Comparison of ENCODE assay signal across 38 cellular contexts in genomic region chr20:61535956-61536355, GRCh38.
"Had no signal": no experiment of that assay in that cellular context is flagged by ENCODE, and none has a peak within 500 bp of the region (broad histone marks: within the 10 kb centered on the region; RNA-seq: fewer than 3 reads in every experiment).

No MANE protein-coding gene starts in this region.

- H3K4me1 ChIP-seq: ascending aorta had no signal

- DNase-seq: activated CD4-positive, alpha-beta memory T cell treated with anti-CD3 and anti-CD28 coated beads, Interleukin-2, amount 10 ng/mL, durations not matched to agents 7 days and 5 days; activated CD4-positive, alpha-beta T cell treated with anti-CD3 and anti-CD28 coated beads for 1 hour; activated CD4-positive, alpha-beta T cell treated with anti-CD3 and anti-CD28 coated beads for 36 hours; activated CD4-positive, alpha-beta T cell treated with anti-CD3 and anti-CD28 coated beads for 48 hours; activated CD4-positive, alpha-beta T cell treated with anti-CD3 and anti-CD28 coated beads, Interleukin-2, amount 10 ng/mL, durations not matched to agents 7 days and 5 days; activated CD4-positive, alpha-beta T cell treated with anti-CD3 and anti-CD28 coated beads, Interleukin-2, amount 50 U/mL, for 48 hours; activated CD4-positive, CD25-positive, alpha-beta regulatory T cell; activated CD8-positive, alpha-beta memory T cell treated with anti-CD3 and anti-CD28 coated beads for 24 hours; activated CD8-positive, alpha-beta memory T cell treated with anti-CD3 and anti-CD28 coated beads, Interleukin-2, amount 10 ng/mL, durations not matched to agents 7 days and 5 days; activated CD8-positive, alpha-beta memory T cell treated with anti-CD3 and anti-CD28 coated beads, Interleukin-2, amount 50 U/mL, for 48 hours; activated CD8-positive, alpha-beta T cell treated with anti-CD3 and anti-CD28 coated beads, Interleukin-2, amount 10 ng/mL, durations not matched to agents 7 days and 5 days; activated effector memory CD4-positive, alpha-beta T cell treated with Interleukin-2 at 50 U/mL for 16 hours; activated gamma-delta T cell; activated naive CD4-positive, alpha-beta T cell treated with anti-CD3 and anti-CD28 coated beads, Interleukin-2, amount 10 ng/mL, durations not matched to agents 7 days and 5 days; activated naive CD4-positive, alpha-beta T cell treated with Interleukin-2 at 50 U/mL for 16 hours; activated naive CD8-positive, alpha-beta T cell treated with anti-CD3 and anti-CD28 coated beads, Interleukin-2, amount 10 ng/mL, durations not matched to agents 7 days and 5 days; activated naive CD8-positive, alpha-beta T cell treated with anti-CD3 and anti-CD28 coated beads, Interleukin-2, amount 50 U/mL, for 24 hours; activated T-cell treated with anti-CD3 and anti-CD28 coated beads, Interleukin-2, amount 50 U/mL, for 24 hours; activated T-cell treated with anti-CD3 and anti-CD28 coated beads, Interleukin-2, amount 50 U/mL, for 48 hours; amygdala; anterior cingulate cortex; caudate nucleus; cerebellar nuclear complex; T-helper 2 cell; T-helper 9 cell had no signal

- H3K27me3 ChIP-seq: ascending aorta, cardiac muscle cell had no signal

- H3K27me3 Mint-ChIP-seq: activated CD4-positive, alpha-beta memory T cell treated with anti-CD3 and anti-CD28 coated beads, Interleukin-2, amount 10 ng/mL, durations not matched to agents 7 days and 5 days; activated CD4-positive, alpha-beta T cell treated with anti-CD3 and anti-CD28 coated beads for 36 hours; activated CD4-positive, alpha-beta T cell treated with anti-CD3 and anti-CD28 coated beads, Interleukin-2, amount 10 ng/mL, durations not matched to agents 7 days and 5 days; activated CD8-positive, alpha-beta memory T cell treated with anti-CD3 and anti-CD28 coated beads, Interleukin-2, amount 10 ng/mL, durations not matched to agents 7 days and 5 days; activated naive CD4-positive, alpha-beta T cell treated with anti-CD3 and anti-CD28 coated beads, Interleukin-2, amount 10 ng/mL, durations not matched to agents 7 days and 5 days; activated naive CD4-positive, alpha-beta T cell treated with anti-CD3 and anti-CD28 coated beads, Interleukin-2, amount 50 U/mL, for 24 hours; activated naive CD8-positive, alpha-beta T cell; activated naive CD8-positive, alpha-beta T cell treated with anti-CD3 and anti-CD28 coated beads, Interleukin-2, amount 10 ng/mL, durations not matched to agents 7 days and 5 days; activated naive CD8-positive, alpha-beta T cell treated with anti-CD3 and anti-CD28 coated beads, Interleukin-2, amount 50 U/mL, for 24 hours; activated T-cell treated with anti-CD3 and anti-CD28 coated beads, Interleukin-2, amount 50 U/mL, for 24 hours; brain; central memory CD8-positive, alpha-beta T cell had no signal

- H3K4me3 ChIP-seq: ascending aorta, cardiac muscle cell had no signal

- H3K27ac ChIP-seq: ascending aorta, cardiac muscle cell, VCaP had no signal

- H3K9me3 Mint-ChIP-seq: activated CD4-positive, alpha-beta memory T cell treated with anti-CD3 and anti-CD28 coated beads, Interleukin-2, amount 10 ng/mL, durations not matched to agents 7 days and 5 days; activated naive CD4-positive, alpha-beta T cell treated with anti-CD3 and anti-CD28 coated beads, Interleukin-2, amount 10 ng/mL, durations not matched to agents 7 days and 5 days; activated naive CD4-positive, alpha-beta T cell treated with anti-CD3 and anti-CD28 coated beads, Interleukin-2, amount 50 U/mL, for 24 hours; activated naive CD8-positive, alpha-beta T cell treated with anti-CD3 and anti-CD28 coated beads, Interleukin-2, amount 10 ng/mL, durations not matched to agents 7 days and 5 days; activated naive CD8-positive, alpha-beta T cell treated with anti-CD3 and anti-CD28 coated beads, Interleukin-2, amount 50 U/mL, for 24 hours; activated T-cell treated with anti-CD3 and anti-CD28 coated beads, Interleukin-2, amount 50 U/mL, for 24 hours; activated T-helper 2 cell treated with anti-CD3 and anti-CD28 coated beads, Interferon-gamma antibody, Interleukin-2, Interleukin-4, amounts not matched to agents 10 μg/mL and 5 μg/mL and 100 μg/mL, durations not matched to agents 14 hours and 24 hours and 36 hours; central memory CD8-positive, alpha-beta T cell; T-helper 1 cell treated with Interleukin-12 subunit alpha and Interleukin-12 subunit beta and Interleukin-4 antibody, amounts not matched to agents 30 μg/mL and 1 μg/mL, for 36 hours; T-helper 2 cell treated with Interferon-gamma antibody and Interleukin-4, amounts not matched to agents 5 μg/mL and 100 μg/mL, for 36 hours had no signal

- H3K36me3 ChIP-seq: ascending aorta, cardiac muscle cell had no signal

- H3K9me3 ChIP-seq: ascending aorta had no signal

- ATAC-seq: activated CD4-positive, alpha-beta T cell treated with anti-CD3 and anti-CD28 coated beads for 36 hours; activated CD4-positive, CD25-positive, alpha-beta regulatory T cell treated with anti-CD3 and anti-CD28 coated beads, Interleukin-2, amount 50 U/mL, for 24 hours; activated CD8-positive, alpha-beta memory T cell treated with anti-CD3 and anti-CD28 coated beads, Interleukin-2, amount 10 ng/mL, durations not matched to agents 7 days and 5 days; activated CD8-positive, alpha-beta T cell treated with anti-CD3 and anti-CD28 coated beads, Interleukin-2, amount 10 ng/mL, durations not matched to agents 7 days and 5 days; activated naive CD8-positive, alpha-beta T cell treated with anti-CD3 and anti-CD28 coated beads, Interleukin-2, amount 50 U/mL, for 24 hours had no signal

- H3K27ac Mint-ChIP-seq: activated CD4-positive, alpha-beta memory T cell treated with anti-CD3 and anti-CD28 coated beads, Interleukin-2, amount 10 ng/mL, durations not matched to agents 7 days and 5 days; activated CD4-positive, alpha-beta T cell treated with anti-CD3 and anti-CD28 coated beads for 36 hours; activated CD4-positive, alpha-beta T cell treated with anti-CD3 and anti-CD28 coated beads, Interleukin-2, amount 10 ng/mL, durations not matched to agents 7 days and 5 days; activated CD8-positive, alpha-beta memory T cell treated with anti-CD3 and anti-CD28 coated beads, Interleukin-2, amount 10 ng/mL, durations not matched to agents 7 days and 5 days; activated CD8-positive, alpha-beta T cell treated with anti-CD3 and anti-CD28 coated beads, Interleukin-2, amount 10 ng/mL, durations not matched to agents 7 days and 5 days; activated naive CD4-positive, alpha-beta T cell treated with anti-CD3 and anti-CD28 coated beads, Interleukin-2, amount 10 ng/mL, durations not matched to agents 7 days and 5 days; activated naive CD4-positive, alpha-beta T cell treated with anti-CD3 and anti-CD28 coated beads, Interleukin-2, amount 50 U/mL, for 24 hours; activated naive CD8-positive, alpha-beta T cell; activated naive CD8-positive, alpha-beta T cell treated with anti-CD3 and anti-CD28 coated beads, Interleukin-2, amount 10 ng/mL, durations not matched to agents 7 days and 5 days; activated naive CD8-positive, alpha-beta T cell treated with anti-CD3 and anti-CD28 coated beads, Interleukin-2, amount 50 U/mL, for 24 hours; activated T-cell treated with anti-CD3 and anti-CD28 coated beads, Interleukin-2, amount 50 U/mL, for 24 hours; activated T-helper 2 cell treated with anti-CD3 and anti-CD28 coated beads, Interferon-gamma antibody, Interleukin-2, Interleukin-4, amounts not matched to agents 10 μg/mL and 5 μg/mL and 100 μg/mL, durations not matched to agents 14 hours and 24 hours and 36 hours; T-helper 1 cell treated with Interleukin-12 subunit alpha and Interleukin-12 subunit beta and Interleukin-4 antibody, amounts not matched to agents 30 μg/mL and 1 μg/mL, for 36 hours; T-helper 2 cell treated with Interferon-gamma antibody and Interleukin-4, amounts not matched to agents 5 μg/mL and 100 μg/mL, for 36 hours had no signal

- H3K36me3 Mint-ChIP-seq: activated CD8-positive, alpha-beta memory T cell treated with anti-CD3 and anti-CD28 coated beads, Interleukin-2, amount 10 ng/mL, durations not matched to agents 7 days and 5 days; activated naive CD4-positive, alpha-beta T cell treated with anti-CD3 and anti-CD28 coated beads, Interleukin-2, amount 10 ng/mL, durations not matched to agents 7 days and 5 days; activated naive CD4-positive, alpha-beta T cell treated with anti-CD3 and anti-CD28 coated beads, Interleukin-2, amount 50 U/mL, for 24 hours; activated naive CD8-positive, alpha-beta T cell; activated naive CD8-positive, alpha-beta T cell treated with anti-CD3 and anti-CD28 coated beads, Interleukin-2, amount 10 ng/mL, durations not matched to agents 7 days and 5 days had no signal

- H3K4me1 Mint-ChIP-seq: activated CD4-positive, alpha-beta memory T cell treated with anti-CD3 and anti-CD28 coated beads, Interleukin-2, amount 10 ng/mL, durations not matched to agents 7 days and 5 days; activated CD4-positive, alpha-beta T cell treated with anti-CD3 and anti-CD28 coated beads for 36 hours; activated CD4-positive, alpha-beta T cell treated with anti-CD3 and anti-CD28 coated beads, Interleukin-2, amount 10 ng/mL, durations not matched to agents 7 days and 5 days; activated CD8-positive, alpha-beta memory T cell treated with anti-CD3 and anti-CD28 coated beads, Interleukin-2, amount 10 ng/mL, durations not matched to agents 7 days and 5 days; activated naive CD4-positive, alpha-beta T cell treated with anti-CD3 and anti-CD28 coated beads, Interleukin-2, amount 10 ng/mL, durations not matched to agents 7 days and 5 days; activated naive CD4-positive, alpha-beta T cell treated with anti-CD3 and anti-CD28 coated beads, Interleukin-2, amount 50 U/mL, for 24 hours; activated naive CD8-positive, alpha-beta T cell treated with anti-CD3 and anti-CD28 coated beads, Interleukin-2, amount 10 ng/mL, durations not matched to agents 7 days and 5 days; activated naive CD8-positive, alpha-beta T cell treated with anti-CD3 and anti-CD28 coated beads, Interleukin-2, amount 50 U/mL, for 24 hours; central memory CD8-positive, alpha-beta T cell had no signal

- FAIRE-seq: bronchial epithelial cell, TTC549 had no signal

- H3K4me3 Mint-ChIP-seq: activated CD4-positive, alpha-beta memory T cell treated with anti-CD3 and anti-CD28 coated beads, Interleukin-2, amount 10 ng/mL, durations not matched to agents 7 days and 5 days; activated CD4-positive, alpha-beta T cell treated with anti-CD3 and anti-CD28 coated beads for 36 hours; activated CD4-positive, alpha-beta T cell treated with anti-CD3 and anti-CD28 coated beads, Interleukin-2, amount 10 ng/mL, durations not matched to agents 7 days and 5 days; activated CD8-positive, alpha-beta memory T cell treated with anti-CD3 and anti-CD28 coated beads, Interleukin-2, amount 10 ng/mL, durations not matched to agents 7 days and 5 days; activated CD8-positive, alpha-beta T cell treated with anti-CD3 and anti-CD28 coated beads, Interleukin-2, amount 10 ng/mL, durations not matched to agents 7 days and 5 days; activated naive CD4-positive, alpha-beta T cell treated with anti-CD3 and anti-CD28 coated beads, Interleukin-2, amount 10 ng/mL, durations not matched to agents 7 days and 5 days; activated naive CD4-positive, alpha-beta T cell treated with anti-CD3 and anti-CD28 coated beads, Interleukin-2, amount 50 U/mL, for 24 hours; activated naive CD8-positive, alpha-beta T cell; activated naive CD8-positive, alpha-beta T cell treated with anti-CD3 and anti-CD28 coated beads, Interleukin-2, amount 10 ng/mL, durations not matched to agents 7 days and 5 days; activated naive CD8-positive, alpha-beta T cell treated with anti-CD3 and anti-CD28 coated beads, Interleukin-2, amount 50 U/mL, for 24 hours; activated T-cell treated with anti-CD3 and anti-CD28 coated beads, Interleukin-2, amount 50 U/mL, for 24 hours; brain; central memory CD8-positive, alpha-beta T cell; T-helper 1 cell treated with Interleukin-12 subunit alpha and Interleukin-12 subunit beta and Interleukin-4 antibody, amounts not matched to agents 30 μg/mL and 1 μg/mL, for 36 hours; T-helper 2 cell treated with Interferon-gamma antibody and Interleukin-4, amounts not matched to agents 5 μg/mL and 100 μg/mL, for 36 hours had no signal
